ENCODE assay signal across 8 cellular contexts in the genomic region with DNA sequence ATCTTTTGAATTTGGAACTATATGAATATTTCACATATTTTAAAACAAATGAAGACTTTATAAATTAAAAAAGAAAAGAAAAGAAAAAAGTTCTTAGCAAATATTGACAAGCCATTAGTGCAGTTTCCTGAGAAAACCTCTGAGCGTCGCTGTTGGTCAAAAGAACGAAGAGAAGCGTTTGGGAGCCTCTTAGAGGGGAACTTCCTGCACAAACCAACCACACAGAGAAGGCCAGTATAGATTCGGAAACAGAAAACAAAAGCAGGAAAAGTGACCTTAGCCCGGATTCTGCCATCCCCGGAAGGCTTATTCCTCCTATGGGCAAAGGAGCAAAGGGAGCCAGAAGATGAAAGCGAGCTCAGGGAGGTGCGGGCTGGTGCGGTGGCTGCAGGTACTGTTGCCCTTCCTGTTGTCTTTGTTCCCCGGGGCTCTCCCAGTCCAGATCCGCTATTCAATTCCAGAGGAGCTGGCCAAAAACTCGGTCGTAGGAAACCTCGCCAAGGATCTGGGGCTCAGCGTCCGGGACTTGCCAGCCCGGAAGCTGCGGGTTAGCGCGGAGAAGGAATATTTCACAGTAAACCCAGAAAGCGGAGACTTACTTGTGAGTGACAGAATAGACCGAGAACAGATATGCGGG. TPM values are rescaled to one million over a fixed set of nuclear protein-coding genes. Genes with fewer than 3 reads are reported as not detected.
DNase-seq lines count a peak whose midpoint lies in the region; ATAC-seq and TF ChIP-seq lines count a peak whose summit lies in the region.

PCDHGB2 (plus strand) TSS at position 205 of the 637 bp plus-strand sequence; CDS start at position 347, 142 bp downstream.

- no peaks in the 10 kb centered on the region for H3K36me3 ChIP-seq in MG63
- H3K36me3 ChIP-seq in adipocyte (ENCODE audit: control insufficient read depth, insufficient read depth, low read length, severe bottlenecking): no peaks in the 10 kb centered on the region
- no peaks in the 10 kb centered on the region for H3K36me3 ChIP-seq in kidney epithelial cell (ENCODE audit: control insufficient read depth, insufficient read depth, low read length)

- peak; percentile 51 for ATAC-seq in GM18858 (IDR thresholded peaks at IDR 0.05; ENCODE audit: unreplicated experiment)
- ATAC-seq in GM19328 (IDR thresholded peaks at IDR 0.05; ENCODE audit: unreplicated experiment): no peak
- no peak for ATAC-seq in GM21381 (IDR thresholded peaks at IDR 0.05; ENCODE audit: unreplicated experiment)

- H3K27me3 ChIP-seq in MG63: no peaks in the 10 kb centered on the region
- H3K27me3 ChIP-seq in adipocyte (replicated peaks; ENCODE audit: control insufficient read depth, insufficient read depth, low read length): peaks cover 6% of the 10 kb centered on the region
- peaks cover 22% of the 10 kb centered on the region for H3K27me3 ChIP-seq in kidney epithelial cell (ENCODE audit: control insufficient read depth, insufficient read depth, low read length)

- H3K9me3 ChIP-seq in MG63 (peaks cover 16% of the 10 kb centered on the region), adipocyte (ENCODE audit: control insufficient read depth, low read length) (peaks cover 89% of the 10 kb centered on the region)

- TF ChIP-seq CTCF in AG09309 (IDR thresholded peaks at IDR 0.05; ENCODE audit: control insufficient read depth, insufficient read depth, low read depth, low read length, missing control alignments): peak; percentile 59
- peak; percentile 21 for TF ChIP-seq CTCF in kidney epithelial cell (IDR thresholded peaks at IDR 0.05; ENCODE audit: insufficient read depth, low read length, poor library complexity, severe bottlenecking)

- no peak for DNase-seq in AG09309 (ENCODE audit: low read depth)
- DNase-seq in MG63: peak; percentile 49
- peak; percentile 37 for DNase-seq in adipocyte (ENCODE audit: low read depth)
- DNase-seq in kidney epithelial cell (ENCODE audit: low read depth): no peak
- no peak for DNase-seq in hippocampal formation (lab: John Stamatoyannopoulos, UW)

- peak within 1 kb of the TSS; percentile 54 for H3K9ac ChIP-seq in adipocyte (ENCODE audit: low read length)

- H3K4me3 ChIP-seq in AG09309 (ENCODE audit: control insufficient read depth, low read depth, low read length) (peak within 1 kb of the TSS; percentile 59), MG63 (peak within 1 kb of the TSS; percentile 42), adipocyte (ENCODE audit: low read length) (peak within 1 kb of the TSS; percentile 78), kidney epithelial cell (ENCODE audit: low read depth, low read length) (peak within 1 kb of the TSS; percentile 6)

- no peaks in the 10 kb centered on the region for H3K4me1 ChIP-seq in adipocyte (ENCODE audit: control insufficient read depth, insufficient read depth, low read length)

RNA-seq across cellular contexts. Expression of gene PCDHGB2, which starts in this region (rescaled TPM):
- total RNA-seq in MG63 (2014; rRNA removed; shearing (Covaris generic); ENCODE audit: low replicate concordance): 1.6 and 2.5 TPM in 2 replicates
- 1.2 and 1.9 TPM in 2 replicates for total RNA-seq in kidney epithelial cell

Comparison
In these comparisons a context has a peak if more than half of its experiments do, and no peak if none do; other contexts are left out.
1. DNase-seq: peak in MG63 (single experiment) and adipocyte (single experiment); none in AG09309 (single experiment), kidney epithelial cell (single experiment) and hippocampal formation (0 of 2).
2. H3K4me3 ChIP-seq: peak in every context shown above with its lines; median percentile 78 in adipocyte; 59 in AG09309; 42 in MG63; 6 in kidney epithelial cell.